Comparison of ENCODE assay signal across 1 cellular context in the genomic region with DNA sequence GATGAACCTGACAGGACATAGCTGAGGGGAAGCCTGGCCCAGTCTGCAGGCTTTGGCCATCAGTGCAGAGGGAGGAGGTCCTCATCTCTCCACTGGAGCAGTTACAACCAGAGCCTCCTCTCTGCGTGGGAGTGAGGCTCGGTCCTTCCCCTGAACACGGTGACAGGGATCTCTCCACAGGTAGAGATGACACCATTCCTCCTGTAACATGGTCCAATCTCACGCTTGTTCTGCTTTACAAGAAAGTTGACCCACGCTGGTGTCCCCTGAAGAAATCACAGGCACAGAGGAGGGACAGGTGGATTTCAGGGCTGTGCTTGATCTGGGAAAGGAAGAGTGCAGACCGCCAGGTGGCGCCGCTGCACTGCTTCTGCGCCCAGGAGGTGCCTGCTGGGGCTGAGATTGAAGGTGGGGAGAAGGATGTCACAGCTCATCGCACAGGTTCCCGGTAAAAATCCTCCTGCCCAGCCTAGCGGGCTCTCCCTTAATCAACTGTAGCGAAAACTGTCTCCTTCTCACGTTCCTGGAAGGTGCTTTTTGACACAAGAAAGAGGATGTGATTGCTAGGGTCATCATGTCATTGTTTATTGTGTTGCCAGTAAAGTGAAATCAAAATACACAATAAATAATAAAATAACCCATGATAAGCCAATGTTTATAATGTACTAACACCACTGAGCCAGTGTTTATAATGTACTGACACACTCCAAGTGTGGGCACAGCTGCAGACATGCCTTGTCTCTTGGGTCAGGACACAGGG.
TF ChIP-seq lines count a peak whose summit lies in the region.

No MANE protein-coding gene starts in this region.

TF ChIP-seq in GM12878, 131 proteins besides CTCF, POLR2A, EP300 and RAD21 (continued from another document and continues in another):
- TF ChIP-seq, protein P1, sequence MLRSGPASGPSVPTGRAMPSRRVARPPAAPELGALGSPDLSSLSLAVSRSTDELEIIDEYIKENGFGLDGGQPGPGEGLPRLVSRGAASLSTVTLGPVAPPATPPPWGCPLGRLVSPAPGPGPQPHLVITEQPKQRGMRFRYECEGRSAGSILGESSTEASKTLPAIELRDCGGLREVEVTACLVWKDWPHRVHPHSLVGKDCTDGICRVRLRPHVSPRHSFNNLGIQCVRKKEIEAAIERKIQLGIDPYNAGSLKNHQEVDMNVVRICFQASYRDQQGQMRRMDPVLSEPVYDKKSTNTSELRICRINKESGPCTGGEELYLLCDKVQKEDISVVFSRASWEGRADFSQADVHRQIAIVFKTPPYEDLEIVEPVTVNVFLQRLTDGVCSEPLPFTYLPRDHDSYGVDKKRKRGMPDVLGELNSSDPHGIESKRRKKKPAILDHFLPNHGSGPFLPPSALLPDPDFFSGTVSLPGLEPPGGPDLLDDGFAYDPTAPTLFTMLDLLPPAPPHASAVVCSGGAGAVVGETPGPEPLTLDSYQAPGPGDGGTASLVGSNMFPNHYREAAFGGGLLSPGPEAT (IDR thresholded peaks at IDR 0.05; ENCODE audit: low read depth), result no peak
- TF ChIP-seq NR2C2 (IDR thresholded peaks at IDR 0.05; ENCODE audit: borderline replicate concordance, control insufficient read depth, insufficient read length, low read depth) (no peak), LARP7 (IDR thresholded peaks at IDR 0.05) (no peak), NFXL1 (IDR thresholded peaks at IDR 0.05; ENCODE audit: borderline replicate concordance) (no peak), KAT2A (conservative IDR thresholded peaks at IDR 0.05; ENCODE audit: control insufficient read depth, low read depth, low read length) (no peak), PAX5 (IDR thresholded peaks at IDR 0.05; ENCODE audit: borderline replicate concordance, low read depth, low read length) (no peak), ZNF274 (IDR thresholded peaks at IDR 0.05; ENCODE audit: insufficient read depth, insufficient read length) (no peak), BCL11A (IDR thresholded peaks at IDR 0.05; ENCODE audit: low read depth, low read length) (no peak), RCOR1 (conservative IDR thresholded peaks at IDR 0.05; ENCODE audit: low read depth, low read length) (no peak), NR2C1 (IDR thresholded peaks at IDR 0.05) (no peak), SMC3 (IDR thresholded peaks at IDR 0.05; ENCODE audit: borderline replicate concordance, low read length) (peak; percentile 100), SMAD1 (IDR thresholded peaks at IDR 0.05; ENCODE audit: low read depth, partially characterized antibody) (no peak), CHD1 (IDR thresholded peaks at IDR 0.05; ENCODE audit: low read depth, low read length) (no peak), NRF1 (conservative IDR thresholded peaks at IDR 0.05; ENCODE audit: low read depth, low read length) (no peak), BMI1 (IDR thresholded peaks at IDR 0.05; ENCODE audit: borderline replicate concordance) (no peak)
- TF ChIP-seq, protein P2, sequence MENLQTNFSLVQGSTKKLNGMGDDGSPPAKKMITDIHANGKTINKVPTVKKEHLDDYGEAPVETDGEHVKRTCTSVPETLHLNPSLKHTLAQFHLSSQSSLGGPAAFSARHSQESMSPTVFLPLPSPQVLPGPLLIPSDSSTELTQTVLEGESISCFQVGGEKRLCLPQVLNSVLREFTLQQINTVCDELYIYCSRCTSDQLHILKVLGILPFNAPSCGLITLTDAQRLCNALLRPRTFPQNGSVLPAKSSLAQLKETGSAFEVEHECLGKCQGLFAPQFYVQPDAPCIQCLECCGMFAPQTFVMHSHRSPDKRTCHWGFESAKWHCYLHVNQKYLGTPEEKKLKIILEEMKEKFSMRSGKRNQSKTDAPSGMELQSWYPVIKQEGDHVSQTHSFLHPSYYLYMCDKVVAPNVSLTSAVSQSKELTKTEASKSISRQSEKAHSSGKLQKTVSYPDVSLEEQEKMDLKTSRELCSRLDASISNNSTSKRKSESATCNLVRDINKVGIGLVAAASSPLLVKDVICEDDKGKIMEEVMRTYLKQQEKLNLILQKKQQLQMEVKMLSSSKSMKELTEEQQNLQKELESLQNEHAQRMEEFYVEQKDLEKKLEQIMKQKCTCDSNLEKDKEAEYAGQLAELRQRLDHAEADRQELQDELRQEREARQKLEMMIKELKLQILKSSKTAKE (IDR thresholded peaks at IDR 0.05; ENCODE audit: low read depth, poor library complexity, severe bottlenecking), result no peak
- TF ChIP-seq, protein P3, sequence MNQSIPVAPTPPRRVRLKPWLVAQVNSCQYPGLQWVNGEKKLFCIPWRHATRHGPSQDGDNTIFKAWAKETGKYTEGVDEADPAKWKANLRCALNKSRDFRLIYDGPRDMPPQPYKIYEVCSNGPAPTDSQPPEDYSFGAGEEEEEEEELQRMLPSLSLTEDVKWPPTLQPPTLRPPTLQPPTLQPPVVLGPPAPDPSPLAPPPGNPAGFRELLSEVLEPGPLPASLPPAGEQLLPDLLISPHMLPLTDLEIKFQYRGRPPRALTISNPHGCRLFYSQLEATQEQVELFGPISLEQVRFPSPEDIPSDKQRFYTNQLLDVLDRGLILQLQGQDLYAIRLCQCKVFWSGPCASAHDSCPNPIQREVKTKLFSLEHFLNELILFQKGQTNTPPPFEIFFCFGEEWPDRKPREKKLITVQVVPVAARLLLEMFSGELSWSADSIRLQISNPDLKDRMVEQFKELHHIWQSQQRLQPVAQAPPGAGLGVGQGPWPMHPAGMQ (IDR thresholded peaks at IDR 0.05; ENCODE audit: borderline replicate concordance), result no peak
- TF ChIP-seq, protein P4, sequence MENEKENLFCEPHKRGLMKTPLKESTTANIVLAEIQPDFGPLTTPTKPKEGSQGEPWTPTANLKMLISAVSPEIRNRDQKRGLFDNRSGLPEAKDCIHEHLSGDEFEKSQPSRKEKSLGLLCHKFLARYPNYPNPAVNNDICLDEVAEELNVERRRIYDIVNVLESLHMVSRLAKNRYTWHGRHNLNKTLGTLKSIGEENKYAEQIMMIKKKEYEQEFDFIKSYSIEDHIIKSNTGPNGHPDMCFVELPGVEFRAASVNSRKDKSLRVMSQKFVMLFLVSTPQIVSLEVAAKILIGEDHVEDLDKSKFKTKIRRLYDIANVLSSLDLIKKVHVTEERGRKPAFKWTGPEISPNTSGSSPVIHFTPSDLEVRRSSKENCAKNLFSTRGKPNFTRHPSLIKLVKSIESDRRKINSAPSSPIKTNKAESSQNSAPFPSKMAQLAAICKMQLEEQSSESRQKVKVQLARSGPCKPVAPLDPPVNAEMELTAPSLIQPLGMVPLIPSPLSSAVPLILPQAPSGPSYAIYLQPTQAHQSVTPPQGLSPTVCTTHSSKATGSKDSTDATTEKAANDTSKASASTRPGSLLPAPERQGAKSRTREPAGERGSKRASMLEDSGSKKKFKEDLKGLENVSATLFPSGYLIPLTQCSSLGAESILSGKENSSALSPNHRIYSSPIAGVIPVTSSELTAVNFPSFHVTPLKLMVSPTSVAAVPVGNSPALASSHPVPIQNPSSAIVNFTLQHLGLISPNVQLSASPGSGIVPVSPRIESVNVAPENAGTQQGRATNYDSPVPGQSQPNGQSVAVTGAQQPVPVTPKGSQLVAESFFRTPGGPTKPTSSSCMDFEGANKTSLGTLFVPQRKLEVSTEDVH (IDR thresholded peaks at IDR 0.05; ENCODE audit: low read depth, partially characterized antibody), result no peak
- TF ChIP-seq, protein P5, sequence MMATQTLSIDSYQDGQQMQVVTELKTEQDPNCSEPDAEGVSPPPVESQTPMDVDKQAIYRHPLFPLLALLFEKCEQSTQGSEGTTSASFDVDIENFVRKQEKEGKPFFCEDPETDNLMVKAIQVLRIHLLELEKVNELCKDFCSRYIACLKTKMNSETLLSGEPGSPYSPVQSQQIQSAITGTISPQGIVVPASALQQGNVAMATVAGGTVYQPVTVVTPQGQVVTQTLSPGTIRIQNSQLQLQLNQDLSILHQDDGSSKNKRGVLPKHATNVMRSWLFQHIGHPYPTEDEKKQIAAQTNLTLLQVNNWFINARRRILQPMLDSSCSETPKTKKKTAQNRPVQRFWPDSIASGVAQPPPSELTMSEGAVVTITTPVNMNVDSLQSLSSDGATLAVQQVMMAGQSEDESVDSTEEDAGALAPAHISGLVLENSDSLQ (IDR thresholded peaks at IDR 0.05), result 0 out of 2 replicates have a peak, but pooled peaks have one; percentile 8
- TF ChIP-seq, protein P6, sequence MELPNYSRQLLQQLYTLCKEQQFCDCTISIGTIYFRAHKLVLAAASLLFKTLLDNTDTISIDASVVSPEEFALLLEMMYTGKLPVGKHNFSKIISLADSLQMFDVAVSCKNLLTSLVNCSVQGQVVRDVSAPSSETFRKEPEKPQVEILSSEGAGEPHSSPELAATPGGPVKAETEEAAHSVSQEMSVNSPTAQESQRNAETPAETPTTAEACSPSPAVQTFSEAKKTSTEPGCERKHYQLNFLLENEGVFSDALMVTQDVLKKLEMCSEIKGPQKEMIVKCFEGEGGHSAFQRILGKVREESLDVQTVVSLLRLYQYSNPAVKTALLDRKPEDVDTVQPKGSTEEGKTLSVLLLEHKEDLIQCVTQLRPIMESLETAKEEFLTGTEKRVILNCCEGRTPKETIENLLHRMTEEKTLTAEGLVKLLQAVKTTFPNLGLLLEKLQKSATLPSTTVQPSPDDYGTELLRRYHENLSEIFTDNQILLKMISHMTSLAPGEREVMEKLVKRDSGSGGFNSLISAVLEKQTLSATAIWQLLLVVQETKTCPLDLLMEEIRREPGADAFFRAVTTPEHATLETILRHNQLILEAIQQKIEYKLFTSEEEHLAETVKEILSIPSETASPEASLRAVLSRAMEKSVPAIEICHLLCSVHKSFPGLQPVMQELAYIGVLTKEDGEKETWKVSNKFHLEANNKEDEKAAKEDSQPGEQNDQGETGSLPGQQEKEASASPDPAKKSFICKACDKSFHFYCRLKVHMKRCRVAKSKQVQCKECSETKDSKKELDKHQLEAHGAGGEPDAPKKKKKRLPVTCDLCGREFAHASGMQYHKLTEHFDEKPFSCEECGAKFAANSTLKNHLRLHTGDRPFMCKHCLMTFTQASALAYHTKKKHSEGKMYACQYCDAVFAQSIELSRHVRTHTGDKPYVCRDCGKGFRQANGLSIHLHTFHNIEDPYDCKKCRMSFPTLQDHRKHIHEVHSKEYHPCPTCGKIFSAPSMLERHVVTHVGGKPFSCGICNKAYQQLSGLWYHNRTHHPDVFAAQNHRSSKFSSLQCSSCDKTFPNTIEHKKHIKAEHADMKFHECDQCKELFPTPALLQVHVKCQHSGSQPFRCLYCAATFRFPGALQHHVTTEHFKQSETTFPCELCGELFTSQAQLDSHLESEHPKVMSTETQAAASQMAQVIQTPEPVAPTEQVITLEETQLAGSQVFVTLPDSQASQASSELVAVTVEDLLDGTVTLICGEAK (IDR thresholded peaks at IDR 0.05; ENCODE audit: borderline replicate concordance), result no peak
- TF ChIP-seq, protein P7, sequence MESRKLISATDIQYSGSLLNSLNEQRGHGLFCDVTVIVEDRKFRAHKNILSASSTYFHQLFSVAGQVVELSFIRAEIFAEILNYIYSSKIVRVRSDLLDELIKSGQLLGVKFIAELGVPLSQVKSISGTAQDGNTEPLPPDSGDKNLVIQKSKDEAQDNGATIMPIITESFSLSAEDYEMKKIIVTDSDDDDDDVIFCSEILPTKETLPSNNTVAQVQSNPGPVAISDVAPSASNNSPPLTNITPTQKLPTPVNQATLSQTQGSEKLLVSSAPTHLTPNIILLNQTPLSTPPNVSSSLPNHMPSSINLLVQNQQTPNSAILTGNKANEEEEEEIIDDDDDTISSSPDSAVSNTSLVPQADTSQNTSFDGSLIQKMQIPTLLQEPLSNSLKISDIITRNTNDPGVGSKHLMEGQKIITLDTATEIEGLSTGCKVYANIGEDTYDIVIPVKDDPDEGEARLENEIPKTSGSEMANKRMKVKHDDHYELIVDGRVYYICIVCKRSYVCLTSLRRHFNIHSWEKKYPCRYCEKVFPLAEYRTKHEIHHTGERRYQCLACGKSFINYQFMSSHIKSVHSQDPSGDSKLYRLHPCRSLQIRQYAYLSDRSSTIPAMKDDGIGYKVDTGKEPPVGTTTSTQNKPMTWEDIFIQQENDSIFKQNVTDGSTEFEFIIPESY (IDR thresholded peaks at IDR 0.05), result no peak
- TF ChIP-seq, protein P8, sequence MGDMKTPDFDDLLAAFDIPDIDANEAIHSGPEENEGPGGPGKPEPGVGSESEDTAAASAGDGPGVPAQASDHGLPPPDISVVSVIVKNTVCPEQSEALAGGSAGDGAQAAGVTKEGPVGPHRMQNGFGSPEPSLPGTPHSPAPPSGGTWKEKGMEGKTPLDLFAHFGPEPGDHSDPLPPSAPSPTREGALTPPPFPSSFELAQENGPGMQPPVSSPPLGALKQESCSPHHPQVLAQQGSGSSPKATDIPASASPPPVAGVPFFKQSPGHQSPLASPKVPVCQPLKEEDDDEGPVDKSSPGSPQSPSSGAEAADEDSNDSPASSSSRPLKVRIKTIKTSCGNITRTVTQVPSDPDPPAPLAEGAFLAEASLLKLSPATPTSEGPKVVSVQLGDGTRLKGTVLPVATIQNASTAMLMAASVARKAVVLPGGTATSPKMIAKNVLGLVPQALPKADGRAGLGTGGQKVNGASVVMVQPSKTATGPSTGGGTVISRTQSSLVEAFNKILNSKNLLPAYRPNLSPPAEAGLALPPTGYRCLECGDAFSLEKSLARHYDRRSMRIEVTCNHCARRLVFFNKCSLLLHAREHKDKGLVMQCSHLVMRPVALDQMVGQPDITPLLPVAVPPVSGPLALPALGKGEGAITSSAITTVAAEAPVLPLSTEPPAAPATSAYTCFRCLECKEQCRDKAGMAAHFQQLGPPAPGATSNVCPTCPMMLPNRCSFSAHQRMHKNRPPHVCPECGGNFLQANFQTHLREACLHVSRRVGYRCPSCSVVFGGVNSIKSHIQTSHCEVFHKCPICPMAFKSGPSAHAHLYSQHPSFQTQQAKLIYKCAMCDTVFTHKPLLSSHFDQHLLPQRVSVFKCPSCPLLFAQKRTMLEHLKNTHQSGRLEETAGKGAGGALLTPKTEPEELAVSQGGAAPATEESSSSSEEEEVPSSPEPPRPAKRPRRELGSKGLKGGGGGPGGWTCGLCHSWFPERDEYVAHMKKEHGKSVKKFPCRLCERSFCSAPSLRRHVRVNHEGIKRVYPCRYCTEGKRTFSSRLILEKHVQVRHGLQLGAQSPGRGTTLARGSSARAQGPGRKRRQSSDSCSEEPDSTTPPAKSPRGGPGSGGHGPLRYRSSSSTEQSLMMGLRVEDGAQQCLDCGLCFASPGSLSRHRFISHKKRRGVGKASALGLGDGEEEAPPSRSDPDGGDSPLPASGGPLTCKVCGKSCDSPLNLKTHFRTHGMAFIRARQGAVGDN (IDR thresholded peaks at IDR 0.05), result no peak
- TF ChIP-seq, protein P9, sequence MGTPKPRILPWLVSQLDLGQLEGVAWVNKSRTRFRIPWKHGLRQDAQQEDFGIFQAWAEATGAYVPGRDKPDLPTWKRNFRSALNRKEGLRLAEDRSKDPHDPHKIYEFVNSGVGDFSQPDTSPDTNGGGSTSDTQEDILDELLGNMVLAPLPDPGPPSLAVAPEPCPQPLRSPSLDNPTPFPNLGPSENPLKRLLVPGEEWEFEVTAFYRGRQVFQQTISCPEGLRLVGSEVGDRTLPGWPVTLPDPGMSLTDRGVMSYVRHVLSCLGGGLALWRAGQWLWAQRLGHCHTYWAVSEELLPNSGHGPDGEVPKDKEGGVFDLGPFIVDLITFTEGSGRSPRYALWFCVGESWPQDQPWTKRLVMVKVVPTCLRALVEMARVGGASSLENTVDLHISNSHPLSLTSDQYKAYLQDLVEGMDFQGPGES (IDR thresholded peaks at IDR 0.05), result no peak
